ENCODE assay signal across 3 cellular contexts in the genomic region with DNA sequence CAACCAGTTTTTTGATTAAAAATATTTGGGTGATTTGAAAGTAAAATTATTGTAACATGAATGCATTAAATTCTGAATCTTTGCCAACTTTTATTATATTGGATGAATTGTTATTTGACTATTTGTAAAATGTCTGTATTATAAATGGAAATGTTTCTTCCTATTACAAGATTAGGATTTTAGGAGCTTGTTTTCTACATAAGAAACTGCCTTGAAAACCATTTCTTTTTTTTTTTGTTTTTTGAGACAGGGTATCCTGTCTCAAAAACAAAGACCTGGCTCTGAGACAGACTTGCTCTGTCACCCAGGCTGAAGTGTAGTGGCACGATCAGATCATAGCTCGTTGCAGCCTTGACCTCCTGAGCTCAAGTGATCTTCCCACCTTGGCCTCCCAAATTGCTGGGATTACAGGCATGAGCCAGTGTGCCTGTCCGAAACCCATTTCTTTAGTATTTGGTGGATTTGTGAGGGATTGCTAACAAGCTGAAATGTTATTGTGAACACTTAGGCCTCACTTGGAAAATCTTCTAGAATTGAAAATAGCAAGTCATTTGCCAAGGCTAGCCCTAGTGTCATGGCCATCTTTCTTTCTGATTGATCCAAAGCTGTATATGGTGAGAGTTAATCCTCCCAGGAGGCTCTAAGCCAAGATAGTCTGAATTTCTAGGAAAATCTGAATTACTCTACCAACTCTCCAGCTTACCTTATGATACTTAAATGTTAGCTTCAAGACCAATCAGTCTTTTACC.
TF ChIP-seq lines count a peak whose summit lies in the region.

No MANE protein-coding gene starts in this region.

TF ChIP-seq in HCT116, 20 proteins besides CTCF, POLR2A, EP300 and RAD21:
- TF ChIP-seq TCF7L2 (IDR thresholded peaks at IDR 0.05; ENCODE audit: borderline replicate concordance, extremely low read depth, insufficient read depth, insufficient read length) = no peak

TF ChIP-seq in GM12878, 131 proteins besides CTCF, POLR2A, EP300 and RAD21:
- no peak for TF ChIP-seq PAX8 (IDR thresholded peaks at IDR 0.05)

TF ChIP-seq in HepG2, 621 proteins besides CTCF, POLR2A, EP300 and RAD21 (continues in another document):
- TF ChIP-seq HMG20A (CRISPR knock-in tag; IDR thresholded peaks at IDR 0.05; ENCODE audit: borderline replicate concordance) (peak; percentile 23; the same call in 1 of the 2 replicates), HNF4G (IDR thresholded peaks at IDR 0.05; ENCODE audit: borderline replicate concordance, low read depth, low read length) (no peak), HNF4G (CRISPR knock-in tag; IDR thresholded peaks at IDR 0.05; ENCODE audit: borderline replicate concordance, low read depth) (no peak), RXRB (CRISPR knock-in tag; IDR thresholded peaks at IDR 0.05; ENCODE audit: borderline replicate concordance) (peak; percentile 9; the same call in 1 of the 2 replicates), RARA (CRISPR knock-in tag; IDR thresholded peaks at IDR 0.05) (peak; percentile 64), ZSCAN29 (CRISPR knock-in tag; conservative IDR thresholded peaks at IDR 0.05) (no peak), BRCA1 (CRISPR knock-in tag; IDR thresholded peaks at IDR 0.05) (no peak), NAIF1 (CRISPR knock-in tag; IDR thresholded peaks at IDR 0.05; ENCODE audit: borderline replicate concordance) (peak; percentile 17; the same call in 1 of the 2 replicates), FOSL2 (CRISPR knock-in tag; IDR thresholded peaks at IDR 0.05) (peak; percentile 46; the same call in 1 of the 2 replicates), BCL6 (CRISPR knock-in tag; IDR thresholded peaks at IDR 0.05) (0 out of 2 replicates have a peak, but pooled peaks have one; percentile 32), PPARG (CRISPR knock-in tag; conservative IDR thresholded peaks at IDR 0.05) (no peak), MAZ (IDR thresholded peaks at IDR 0.05; ENCODE audit: borderline replicate concordance, low read depth, low read length) (no peak), MAZ (CRISPR knock-in tag; IDR thresholded peaks at IDR 0.05; ENCODE audit: low read depth) (0 out of 2 replicates have a peak, but pooled peaks have one; percentile 21), MED13 (CRISPR knock-in tag; IDR thresholded peaks at IDR 0.05) (0 out of 2 replicates have a peak, but pooled peaks have one; percentile 36), ZSCAN20 (CRISPR knock-in tag; IDR thresholded peaks at IDR 0.05; ENCODE audit: borderline replicate concordance) (no peak), SIX4 (CRISPR knock-in tag; IDR thresholded peaks at IDR 0.05) (no peak), ARID5B (CRISPR knock-in tag; IDR thresholded peaks at IDR 0.05) (peak; percentile 53), ZIK1 (CRISPR knock-in tag; IDR thresholded peaks at IDR 0.05; ENCODE audit: borderline replicate concordance, low read depth) (no peak), SOX13 (IDR thresholded peaks at IDR 0.05) (no peak), SOX13 (CRISPR knock-in tag; conservative IDR thresholded peaks at IDR 0.05 in 1 of 2, IDR thresholded peaks at IDR 0.05 in 1 of 2) (0 out of 4 replicates have a peak, but pooled peaks have one; percentile 9 to 49), ZNF275 (CRISPR knock-in tag; IDR thresholded peaks at IDR 0.05; ENCODE audit: borderline replicate concordance) (0 out of 2 replicates have a peak, but pooled peaks have one; percentile 11), KLF9 (CRISPR knock-in tag; IDR thresholded peaks at IDR 0.05; ENCODE audit: low read depth) (0 out of 2 replicates have a peak, but pooled peaks have one; percentile 37), ZC3H4 (CRISPR knock-in tag; IDR thresholded peaks at IDR 0.05; ENCODE audit: borderline replicate concordance) (no peak), THRA (CRISPR knock-in tag; IDR thresholded peaks at IDR 0.05; ENCODE audit: borderline replicate concordance) (peak; percentile 61; the same call in 1 of the 2 replicates), SMC3 (IDR thresholded peaks at IDR 0.05; ENCODE audit: low read length) (no peak), NR2F6 (IDR thresholded peaks at IDR 0.05) (peak; percentile 63), NR2F6 (CRISPR knock-in tag; IDR thresholded peaks at IDR 0.05) (peak; percentile 67), KAT7 (CRISPR knock-in tag; IDR thresholded peaks at IDR 0.05; ENCODE audit: borderline replicate concordance) (no peak), LCORL (IDR thresholded peaks at IDR 0.05) (no peak), LCORL (CRISPR knock-in tag; IDR thresholded peaks at IDR 0.05) (peak; percentile 5; the same call in 1 of the 2 replicates), CENPBD1 (CRISPR knock-in tag; IDR thresholded peaks at IDR 0.05; ENCODE audit: borderline replicate concordance, low read depth) (no peak), DPF2 (CRISPR knock-in tag; IDR thresholded peaks at IDR 0.05; ENCODE audit: borderline replicate concordance, low read depth) (0 out of 2 replicates have a peak, but pooled peaks have one; percentile 16), PCBP2 (optimal IDR thresholded peaks at IDR 0.05; ENCODE audit: low read depth, low read length, poor library complexity, severe bottlenecking) (no peak), FOXM1 (CRISPR knock-in tag; IDR thresholded peaks at IDR 0.05) (no peak), SIN3B (IDR thresholded peaks at IDR 0.05; ENCODE audit: low read length) (no peak), ZKSCAN8 (CRISPR knock-in tag; IDR thresholded peaks at IDR 0.05; ENCODE audit: borderline replicate concordance) (no peak), TOPORS (CRISPR knock-in tag; IDR thresholded peaks at IDR 0.05) (0 out of 2 replicates have a peak, but pooled peaks have one; percentile 9), HNF4A (CRISPR knock-in tag; IDR thresholded peaks at IDR 0.05) (peak; percentile 42), SMARCC2 (IDR thresholded peaks at IDR 0.05) (no peak), ZNF574 (CRISPR knock-in tag; IDR thresholded peaks at IDR 0.05) (no peak), POLR2AphosphoS5 (IDR thresholded peaks at IDR 0.05; ENCODE audit: low read depth, low read length) (peak; percentile 15; the same call in 1 of the 2 replicates), PHB2 (IDR thresholded peaks at IDR 0.05; ENCODE audit: partially characterized antibody) (no peak), SMAD3 (CRISPR knock-in tag; IDR thresholded peaks at IDR 0.05) (no peak), TEAD3 (CRISPR knock-in tag; optimal IDR thresholded peaks at IDR 0.05; ENCODE audit: borderline replicate concordance) (peak; percentile 55), ELF4 (CRISPR knock-in tag; IDR thresholded peaks at IDR 0.05; ENCODE audit: borderline replicate concordance) (0 out of 2 replicates have a peak, but pooled peaks have one; percentile 52), SP2 (CRISPR knock-in tag; IDR thresholded peaks at IDR 0.05) (no peak), ZNF264 (CRISPR knock-in tag; IDR thresholded peaks at IDR 0.05) (no peak), PAWR (CRISPR knock-in tag; IDR thresholded peaks at IDR 0.05; ENCODE audit: borderline replicate concordance) (no peak), ZNF570 (CRISPR knock-in tag; IDR thresholded peaks at IDR 0.05; ENCODE audit: borderline replicate concordance) (no peak)
- TF ChIP-seq, protein P1, sequence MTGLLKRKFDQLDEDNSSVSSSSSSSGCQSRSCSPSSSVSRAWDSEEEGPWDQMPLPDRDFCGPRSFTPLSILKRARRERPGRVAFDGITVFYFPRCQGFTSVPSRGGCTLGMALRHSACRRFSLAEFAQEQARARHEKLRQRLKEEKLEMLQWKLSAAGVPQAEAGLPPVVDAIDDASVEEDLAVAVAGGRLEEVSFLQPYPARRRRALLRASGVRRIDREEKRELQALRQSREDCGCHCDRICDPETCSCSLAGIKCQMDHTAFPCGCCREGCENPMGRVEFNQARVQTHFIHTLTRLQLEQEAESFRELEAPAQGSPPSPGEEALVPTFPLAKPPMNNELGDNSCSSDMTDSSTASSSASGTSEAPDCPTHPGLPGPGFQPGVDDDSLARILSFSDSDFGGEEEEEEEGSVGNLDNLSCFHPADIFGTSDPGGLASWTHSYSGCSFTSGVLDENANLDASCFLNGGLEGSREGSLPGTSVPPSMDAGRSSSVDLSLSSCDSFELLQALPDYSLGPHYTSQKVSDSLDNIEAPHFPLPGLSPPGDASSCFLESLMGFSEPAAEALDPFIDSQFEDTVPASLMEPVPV (CRISPR knock-in tag; IDR thresholded peaks at IDR 0.05) = 0 out of 2 replicates have a peak, but pooled peaks have one; percentile 7
- TF ChIP-seq, protein P2, sequence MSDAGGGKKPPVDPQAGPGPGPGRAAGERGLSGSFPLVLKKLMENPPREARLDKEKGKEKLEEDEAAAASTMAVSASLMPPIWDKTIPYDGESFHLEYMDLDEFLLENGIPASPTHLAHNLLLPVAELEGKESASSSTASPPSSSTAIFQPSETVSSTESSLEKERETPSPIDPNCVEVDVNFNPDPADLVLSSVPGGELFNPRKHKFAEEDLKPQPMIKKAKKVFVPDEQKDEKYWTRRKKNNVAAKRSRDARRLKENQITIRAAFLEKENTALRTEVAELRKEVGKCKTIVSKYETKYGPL (CRISPR knock-in tag; IDR thresholded peaks at IDR 0.05) = no peak
- TF ChIP-seq, protein P3, sequence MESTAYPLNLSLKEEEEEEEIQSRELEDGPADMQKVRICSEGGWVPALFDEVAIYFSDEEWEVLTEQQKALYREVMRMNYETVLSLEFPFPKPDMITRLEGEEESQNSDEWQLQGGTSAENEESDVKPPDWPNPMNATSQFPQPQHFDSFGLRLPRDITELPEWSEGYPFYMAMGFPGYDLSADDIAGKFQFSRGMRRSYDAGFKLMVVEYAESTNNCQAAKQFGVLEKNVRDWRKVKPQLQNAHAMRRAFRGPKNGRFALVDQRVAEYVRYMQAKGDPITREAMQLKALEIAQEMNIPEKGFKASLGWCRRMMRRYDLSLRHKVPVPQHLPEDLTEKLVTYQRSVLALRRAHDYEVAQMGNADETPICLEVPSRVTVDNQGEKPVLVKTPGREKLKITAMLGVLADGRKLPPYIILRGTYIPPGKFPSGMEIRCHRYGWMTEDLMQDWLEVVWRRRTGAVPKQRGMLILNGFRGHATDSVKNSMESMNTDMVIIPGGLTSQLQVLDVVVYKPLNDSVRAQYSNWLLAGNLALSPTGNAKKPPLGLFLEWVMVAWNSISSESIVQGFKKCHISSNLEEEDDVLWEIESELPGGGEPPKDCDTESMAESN (CRISPR knock-in tag; conservative IDR thresholded peaks at IDR 0.05) = no peak
